In the genomic region with DNA sequence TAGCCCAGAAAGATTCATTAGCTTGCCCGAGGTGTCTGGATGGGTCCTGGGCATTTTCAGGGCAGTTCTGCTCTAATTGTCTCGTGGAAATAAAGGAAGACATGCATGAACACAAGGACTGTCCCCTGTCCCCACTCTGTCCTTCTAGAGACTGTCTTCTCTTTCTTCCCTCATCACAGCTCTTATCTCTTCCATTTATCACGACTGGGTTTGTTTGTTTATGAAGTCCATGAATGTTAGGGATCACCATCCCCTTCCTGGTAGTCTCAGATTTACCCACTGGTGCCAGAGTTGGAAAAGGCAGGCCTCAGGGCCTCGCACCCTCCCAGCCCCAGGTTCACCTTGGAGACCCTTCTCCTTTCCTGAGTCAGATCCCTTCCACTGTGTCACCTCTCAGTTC, we compare ENCODE assay signal across 28 cellular contexts.
"Had no signal": no experiment of that assay in that cellular context is flagged by ENCODE, and none has a peak within 500 bp of the region (broad histone marks: within the 10 kb centered on the region; RNA-seq: fewer than 3 reads in every experiment).

No MANE protein-coding gene starts in this region.

- H3K27ac ChIP-seq: adrenal gland, body of pancreas, colonic mucosa, esophagus squamous epithelium had no signal

- H3K36me3 ChIP-seq: adrenal gland, colonic mucosa had no signal

- H3K9me3 ChIP-seq: adrenal gland, body of pancreas, colonic mucosa, esophagus squamous epithelium, gastroesophageal sphincter had no signal

- H3K27me3 ChIP-seq: adrenal gland, body of pancreas, colonic mucosa, esophagus squamous epithelium, gastroesophageal sphincter had no signal

- DNase-seq: activated CD4-positive, alpha-beta memory T cell treated with anti-CD3 and anti-CD28 coated beads for 36 hours; activated CD4-positive, alpha-beta T cell treated with anti-CD3 and anti-CD28 coated beads for 36 hours; activated CD4-positive, alpha-beta T cell treated with anti-CD3 and anti-CD28 coated beads, Interleukin-2, amount 10 ng/mL, durations not matched to agents 24 days and 14 days; activated CD4-positive, CD25-positive, alpha-beta regulatory T cell; activated CD4-positive, CD25-positive, alpha-beta regulatory T cell treated with anti-CD3 and anti-CD28 coated beads, Interleukin-2, amount 50 U/mL, for 72 hours; activated CD8-positive, alpha-beta memory T cell treated with anti-CD3 and anti-CD28 coated beads, Interleukin-2, amount 10 ng/mL, durations not matched to agents 7 days and 5 days; activated CD8-positive, alpha-beta memory T cell treated with anti-CD3 and anti-CD28 coated beads, Interleukin-2, amount 50 U/mL, for 4 hours; activated CD8-positive, alpha-beta T cell treated with anti-CD3 and anti-CD28 coated beads, Interleukin-2, amount 10 ng/mL, durations not matched to agents 7 days and 5 days; activated effector memory CD4-positive, alpha-beta T cell treated with anti-CD3 and anti-CD28 coated beads, Interleukin-2, amount 50 U/mL, for 16 hours; activated naive CD4-positive, alpha-beta T cell treated with anti-CD3 and anti-CD28 coated beads for 36 hours; activated naive CD8-positive, alpha-beta T cell treated with anti-CD3 and anti-CD28 coated beads for 36 hours; activated naive CD8-positive, alpha-beta T cell treated with anti-CD3 and anti-CD28 coated beads, Interleukin-2, amount 50 U/mL, for 24 hours; activated T-cell treated with anti-CD3 and anti-CD28 coated beads, Interleukin-2, amount 50 U/mL, for 1 hour; activated T-cell treated with anti-CD3 and anti-CD28 coated beads, Interleukin-2, amount 50 U/mL, for 48 hours; amygdala; aorta; body of pancreas; caudate nucleus; colonic mucosa; effector memory CD4-positive, alpha-beta T cell; erythroblast; esophagus squamous epithelium; foreskin melanocyte; T-helper 1 cell; T-helper 17 cell; T1000 had no signal

- H3K4me1 ChIP-seq: body of pancreas, colonic mucosa had no signal

- ATAC-seq: activated CD4-positive, alpha-beta T cell treated with anti-CD3 and anti-CD28 coated beads for 36 hours; activated CD8-positive, alpha-beta memory T cell treated with anti-CD3 and anti-CD28 coated beads, Interleukin-2, amount 10 ng/mL, durations not matched to agents 7 days and 5 days; activated CD8-positive, alpha-beta T cell treated with anti-CD3 and anti-CD28 coated beads, Interleukin-2, amount 10 ng/mL, durations not matched to agents 7 days and 5 days; activated naive CD8-positive, alpha-beta T cell treated with anti-CD3 and anti-CD28 coated beads, Interleukin-2, amount 50 U/mL, for 24 hours; body of pancreas; gastroesophageal sphincter; T-helper 17 cell had no signal

- H3K4me3 ChIP-seq: adrenal gland, body of pancreas, colonic mucosa, esophagus squamous epithelium, gastroesophageal sphincter had no signal
